ENCODE assay signal across 24 cellular contexts in the genomic region with DNA sequence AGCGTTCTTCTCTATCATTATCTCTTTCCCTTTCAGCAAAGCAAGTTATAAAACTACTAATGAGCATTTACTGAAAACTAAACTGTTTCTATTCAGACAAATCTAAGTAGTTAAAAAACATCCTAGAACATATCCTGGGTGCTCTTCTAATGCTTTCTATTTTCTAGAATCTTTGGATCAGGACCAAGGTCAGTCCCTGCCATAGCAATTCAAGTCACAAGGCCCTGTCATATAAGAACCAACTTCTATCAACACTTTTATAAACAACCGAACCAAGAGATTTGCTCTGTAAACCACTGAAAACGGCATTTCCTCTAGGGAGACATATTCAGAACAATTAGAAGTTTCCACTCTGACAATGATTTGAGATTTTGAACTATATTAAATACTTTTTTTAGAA. TPM values are rescaled to one million over a fixed set of nuclear protein-coding genes. Genes with fewer than 3 reads are reported as not detected.
A peak's percentile ranks its signal among the peaks of the same experiment; 100 is the strongest.
DNase-seq lines count a peak whose midpoint lies in the region; FAIRE-seq lines count a peak whose summit lies in the region.
"Had no signal": no experiment of that assay in that cellular context is flagged by ENCODE, and none has a peak within 500 bp of the region (broad histone marks: within the 10 kb centered on the region; RNA-seq: fewer than 3 reads in every experiment).

No MANE protein-coding gene starts in this region.

- H3K27ac ChIP-seq in BLaER1 (no peak overlapping the region), skeletal muscle tissue (ENCODE audit: low read depth, low read length) (peak overlapping the region; percentile 2)
- H3K27ac ChIP-seq: 22Rv1, A549, C4-2B had no signal

- no peaks in the 10 kb centered on the region for H3K9me3 ChIP-seq in BLaER1
- no peaks in the 10 kb centered on the region for H3K9me3 ChIP-seq in skeletal muscle tissue (ENCODE audit: control insufficient read depth in 3 of 3, low read length in 3 of 3)
- H3K9me3 ChIP-seq: A549 had no signal

- H4K20me1 ChIP-seq in BLaER1, result no peaks in the 10 kb centered on the region

- H3K4me2 ChIP-seq in BLaER1, result peak overlapping the region; percentile 55
- H3K4me2 ChIP-seq: A549 had no signal

- H3K27me3 ChIP-seq in BLaER1 (no peaks in the 10 kb centered on the region), skeletal muscle tissue (ENCODE audit: control insufficient read depth in 3 of 3, insufficient read depth in 3 of 3, low read length in 3 of 3) (no peaks in the 10 kb centered on the region)

- H3K36me3 ChIP-seq in BLaER1 (no peaks in the 10 kb centered on the region), skeletal muscle tissue (ENCODE audit: control insufficient read depth in 3 of 3, insufficient read depth in 3 of 3, low read length in 3 of 3) (no peaks in the 10 kb centered on the region)

- FAIRE-seq in GM18507 (lab: Jason Lieb, UNC), result peak; percentile 21
- peak; percentile 18 for FAIRE-seq in endometrium (lab: Jason Lieb, UNC)
- FAIRE-seq: A549, GM12891 had no signal

- H3K4me1 ChIP-seq in BLaER1 (peaks cover 22% of the 10 kb centered on the region), skeletal muscle tissue (ENCODE audit: control insufficient read depth in 3 of 3, insufficient read depth in 3 of 3, low read length in 3 of 3) (no peaks in the 10 kb centered on the region)

- H3K9ac ChIP-seq in BLaER1, result no peak overlapping the region
- H3K9ac ChIP-seq in skeletal muscle tissue (ENCODE audit: low read depth in 1 of 3, low read length in 3 of 3), result no peak overlapping the region

- H3K4me3 ChIP-seq in BLaER1 (no peak overlapping the region), skeletal muscle tissue (ENCODE audit: low read length in 3 of 3) (no peak overlapping the region)
- H3K4me3 ChIP-seq: A549 had no signal

- DNase-seq in GM18507 (ENCODE audit: extremely low spot score, insufficient read length, low read depth), result no peak
- DNase-seq in NOMO-1 treated with dmso at 0.1 percent for 144 hours (lab: John Stamatoyannopoulos, UW; ENCODE audit: unreplicated experiment), result no peak
- no peak for DNase-seq in retina
- no peak for DNase-seq in T1000 (lab: John Stamatoyannopoulos, UW)
- DNase-seq: AML-193; CD4-positive, alpha-beta T cell; CD8-positive, alpha-beta T cell; DMS 273 treated with DMSO at 0.1 percent for 48 hours; DMS153; DMS53; DMS79; DND-41; EL; GDM1 had no signal

RNA-seq across cellular contexts. Expression of a gene that starts 51.3 kb away (rescaled TPM):
- not detected for total RNA-seq in skeletal muscle tissue
- total RNA-seq: A172; B cell; CD4-positive, alpha-beta T cell; CD8-positive, alpha-beta T cell; G401 had no signal
